ENCODE assay signal across 1 cellular context in genomic region chr4:69102668-69103067, GRCh38.
TF ChIP-seq lines count a peak whose summit lies in the region.
"Not testable (repeated sequence)": the region's sequence is repeated elsewhere in the genome, so short reads cannot be mapped to it uniquely, and the experiment has no call there.

No MANE protein-coding gene starts in this region.

TF ChIP-seq in HepG2, 621 proteins besides CTCF, POLR2A, EP300 and RAD21 (continued from another document):
- TF ChIP-seq, protein P1, sequence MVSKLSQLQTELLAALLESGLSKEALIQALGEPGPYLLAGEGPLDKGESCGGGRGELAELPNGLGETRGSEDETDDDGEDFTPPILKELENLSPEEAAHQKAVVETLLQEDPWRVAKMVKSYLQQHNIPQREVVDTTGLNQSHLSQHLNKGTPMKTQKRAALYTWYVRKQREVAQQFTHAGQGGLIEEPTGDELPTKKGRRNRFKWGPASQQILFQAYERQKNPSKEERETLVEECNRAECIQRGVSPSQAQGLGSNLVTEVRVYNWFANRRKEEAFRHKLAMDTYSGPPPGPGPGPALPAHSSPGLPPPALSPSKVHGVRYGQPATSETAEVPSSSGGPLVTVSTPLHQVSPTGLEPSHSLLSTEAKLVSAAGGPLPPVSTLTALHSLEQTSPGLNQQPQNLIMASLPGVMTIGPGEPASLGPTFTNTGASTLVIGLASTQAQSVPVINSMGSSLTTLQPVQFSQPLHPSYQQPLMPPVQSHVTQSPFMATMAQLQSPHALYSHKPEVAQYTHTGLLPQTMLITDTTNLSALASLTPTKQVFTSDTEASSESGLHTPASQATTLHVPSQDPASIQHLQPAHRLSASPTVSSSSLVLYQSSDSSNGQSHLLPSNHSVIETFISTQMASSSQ (IDR thresholded peaks at IDR 0.05; ENCODE audit: low read depth) = peak; percentile 36; the same call in 1 of the 2 replicates
- TF ChIP-seq, protein P1 (CRISPR knock-in tag; IDR thresholded peaks at IDR 0.05; ENCODE audit: borderline replicate concordance) = peak; percentile 86; the same call in 1 of the 2 replicates
- TF ChIP-seq CREM (IDR thresholded peaks at IDR 0.05) (peak; percentile 81), ZNF710 (CRISPR knock-in tag; IDR thresholded peaks at IDR 0.05; ENCODE audit: borderline replicate concordance) (peak; percentile 76; the same call in 1 of the 2 replicates), KDM6A (CRISPR knock-in tag; IDR thresholded peaks at IDR 0.05; ENCODE audit: low read depth) (peak; percentile 75), CEBPB (IDR thresholded peaks at IDR 0.05; ENCODE audit: borderline replicate concordance, low read depth, low read length) (peak; percentile 85), HOXA5 (CRISPR knock-in tag; IDR thresholded peaks at IDR 0.05) (peak; percentile 51), ASH2L (IDR thresholded peaks at IDR 0.05; ENCODE audit: insufficient read length, low read depth, low read length) (peak; percentile 30), GABPA (CRISPR knock-in tag; IDR thresholded peaks at IDR 0.05; ENCODE audit: low read depth) (peak; percentile 50), SOX6 (CRISPR knock-in tag; IDR thresholded peaks at IDR 0.05) (peak; percentile 91), SSRP1 (CRISPR knock-in tag; IDR thresholded peaks at IDR 0.05) (0 out of 2 replicates have a peak, but pooled peaks have one; percentile 23), ZMYM2 (CRISPR knock-in tag; IDR thresholded peaks at IDR 0.05) (0 out of 2 replicates have a peak, but pooled peaks have one; percentile 41), SOX13 (CRISPR knock-in tag; conservative IDR thresholded peaks at IDR 0.05 in 1 of 2, IDR thresholded peaks at IDR 0.05 in 1 of 2) (peak in 1 of 2 experiments; percentile 90; a peak in 2 of 4 replicates), ZNF430 (CRISPR knock-in tag; IDR thresholded peaks at IDR 0.05) (0 out of 2 replicates have a peak, but pooled peaks have one; percentile 26), ZNF205 (CRISPR knock-in tag; IDR thresholded peaks at IDR 0.05) (0 out of 2 replicates have a peak, but pooled peaks have one; percentile 28), YY1 (IDR thresholded peaks at IDR 0.05; ENCODE audit: insufficient read depth, insufficient replicate concordance, low read depth, low read length) (peak; percentile 29), THAP11 (CRISPR knock-in tag; IDR thresholded peaks at IDR 0.05) (peak; percentile 65; the same call in 1 of the 2 replicates), DPF2 (CRISPR knock-in tag; IDR thresholded peaks at IDR 0.05; ENCODE audit: borderline replicate concordance, low read depth) (peak; percentile 68; the same call in 1 of the 2 replicates), FOSL2 (CRISPR knock-in tag; IDR thresholded peaks at IDR 0.05) (peak; percentile 69), NCOR1 (IDR thresholded peaks at IDR 0.05; ENCODE audit: borderline replicate concordance, low read length) (peak; percentile 70; the same call in 1 of the 2 replicates), HNF4A (CRISPR knock-in tag; IDR thresholded peaks at IDR 0.05) (peak; percentile 89)
- TF ChIP-seq CREM (CRISPR knock-in tag; IDR thresholded peaks at IDR 0.05); GABPA (IDR thresholded peaks at IDR 0.05; ENCODE audit: low read depth, low read length); SOX6 (IDR thresholded peaks at IDR 0.05); SOX13 (IDR thresholded peaks at IDR 0.05): not testable (repeated sequence)
- TF ChIP-seq, protein P2, sequence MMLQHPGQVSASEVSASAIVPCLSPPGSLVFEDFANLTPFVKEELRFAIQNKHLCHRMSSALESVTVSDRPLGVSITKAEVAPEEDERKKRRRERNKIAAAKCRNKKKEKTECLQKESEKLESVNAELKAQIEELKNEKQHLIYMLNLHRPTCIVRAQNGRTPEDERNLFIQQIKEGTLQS (CRISPR knock-in tag; IDR thresholded peaks at IDR 0.05) = peak; percentile 92
